ENCODE assay signal across 1 cellular context in the genomic region with DNA sequence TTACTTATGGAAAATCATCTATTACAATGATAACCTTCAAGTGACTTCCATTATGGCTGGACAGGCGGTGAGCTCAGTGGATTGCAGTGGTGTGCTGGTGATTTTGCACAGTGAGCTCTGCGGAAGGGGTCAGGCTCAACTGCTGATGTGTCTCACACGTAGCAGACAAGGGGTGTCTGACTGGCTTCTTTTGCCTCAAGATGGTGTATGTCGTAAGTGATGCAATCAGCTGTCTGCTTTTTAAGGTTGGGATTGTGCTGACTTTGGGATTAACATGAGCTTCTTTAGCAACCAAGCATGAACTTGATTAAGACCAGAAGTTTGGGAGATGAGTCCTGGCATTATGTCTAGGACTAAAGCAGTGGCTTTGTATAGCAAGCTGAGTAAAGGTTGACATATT.
TF ChIP-seq lines count a peak whose summit lies in the region.

No MANE protein-coding gene starts in this region.

TF ChIP-seq in HepG2, 621 proteins besides CTCF, POLR2A, EP300 and RAD21:
- TF ChIP-seq CEBPB (IDR thresholded peaks at IDR 0.05; ENCODE audit: borderline replicate concordance, low read depth, low read length) = 0 out of 2 replicates have a peak, but pooled peaks have one; percentile 19
- TF ChIP-seq, protein P1, sequence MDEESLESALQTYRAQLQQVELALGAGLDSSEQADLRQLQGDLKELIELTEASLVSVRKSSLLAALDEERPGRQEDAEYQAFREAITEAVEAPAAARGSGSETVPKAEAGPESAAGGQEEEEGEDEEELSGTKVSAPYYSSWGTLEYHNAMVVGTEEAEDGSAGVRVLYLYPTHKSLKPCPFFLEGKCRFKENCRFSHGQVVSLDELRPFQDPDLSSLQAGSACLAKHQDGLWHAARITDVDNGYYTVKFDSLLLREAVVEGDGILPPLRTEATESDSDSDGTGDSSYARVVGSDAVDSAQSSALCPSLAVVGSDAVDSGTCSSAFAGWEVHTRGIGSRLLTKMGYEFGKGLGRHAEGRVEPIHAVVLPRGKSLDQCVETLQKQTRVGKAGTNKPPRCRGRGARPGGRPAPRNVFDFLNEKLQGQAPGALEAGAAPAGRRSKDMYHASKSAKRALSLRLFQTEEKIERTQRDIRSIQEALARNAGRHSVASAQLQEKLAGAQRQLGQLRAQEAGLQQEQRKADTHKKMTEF (CRISPR knock-in tag; IDR thresholded peaks at IDR 0.05) = no peak
